Comparison of ENCODE assay signal across 1 cellular context in genomic region chr17:42133461-42134041, GRCh38.
A peak's percentile ranks its signal among the peaks of the same experiment; 100 is the strongest.
TF ChIP-seq lines count a peak whose summit lies in the region.

No MANE protein-coding gene starts in this region.

TF ChIP-seq in K562, 482 proteins besides CTCF, POLR2A, EP300 and RAD21:
- TF ChIP-seq SOX6 (IDR thresholded peaks at IDR 0.05), result no peak
- TF ChIP-seq NFIC (IDR thresholded peaks at IDR 0.05), result peak; percentile 44
- no peak for TF ChIP-seq SP2 (IDR thresholded peaks at IDR 0.05; ENCODE audit: extremely low read depth, low read depth, low read length, poor library complexity, severe bottlenecking)
